In the genomic region with DNA sequence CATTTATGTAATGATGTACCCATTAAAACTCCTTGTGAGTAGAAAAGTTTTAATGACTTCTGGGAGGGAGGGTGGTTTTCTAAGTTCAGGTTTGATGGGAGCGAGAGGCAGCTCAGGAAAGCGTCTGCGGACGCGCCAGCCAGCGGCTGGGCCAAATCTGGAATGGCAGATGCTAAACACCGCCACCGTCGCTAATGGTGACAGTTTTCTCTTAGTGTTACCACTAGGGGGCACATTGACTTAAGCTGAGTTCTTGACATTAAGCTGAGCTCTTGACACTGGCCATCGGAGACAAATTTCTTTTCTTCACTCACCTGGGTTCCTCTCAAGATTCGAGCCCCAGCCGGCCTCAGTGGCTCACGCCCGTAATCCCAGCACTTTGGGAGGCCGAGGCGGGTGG, we compare ENCODE assay signal across 8 cellular contexts.
DNase-seq lines count a peak whose midpoint lies in the region; TF ChIP-seq lines count a peak whose summit lies in the region.

No MANE protein-coding gene starts in this region.

- no peaks in the 10 kb centered on the region for H4K20me1 ChIP-seq in OCI-LY1 (ENCODE audit: insufficient read depth, low read length)

- H3K27ac ChIP-seq in OCI-LY1 (ENCODE audit: low read depth, low read length, poor library complexity, severe bottlenecking) (no peak overlapping the region), epithelial cell of prostate (peak overlapping the region; percentile 75)

- no peaks in the 10 kb centered on the region for H3K79me2 ChIP-seq in OCI-LY1 (ENCODE audit: insufficient read depth, low read length)

- H3K36me3 ChIP-seq in OCI-LY1 (ENCODE audit: insufficient read depth, low read length) = peaks cover 12% of the 10 kb centered on the region

- H3K4me2 ChIP-seq in OCI-LY1 (ENCODE audit: low read length) = no peak overlapping the region

- H3K9me2 ChIP-seq in OCI-LY1 (ENCODE audit: low read depth, low read length) = no peaks in the 10 kb centered on the region

- no peak overlapping the region for H2AFZ ChIP-seq in OCI-LY1 (ENCODE audit: low read length)

- DNase-seq in activated CD8-positive, alpha-beta memory T cell treated with anti-CD3 and anti-CD28 coated beads, Interleukin-2, amount 50 U/mL, for 48 hours = peak; percentile 57
- no peak for DNase-seq in activated CD8-positive, alpha-beta memory T cell treated with anti-CD3 and anti-CD28 coated beads, Interleukin-2, amount 50 U/mL, for 4 hours
- DNase-seq in epithelial cell of prostate (ENCODE audit: low read depth, low spot score) = no peak
- no peak for DNase-seq in retinal pigment epithelial cell (ENCODE audit: low read depth)
- DNase-seq in DMS79 (lab: John Stamatoyannopoulos, UW) = no peak
- no peak for DNase-seq in NK-92 (lab: John Stamatoyannopoulos, UW; ENCODE audit: unreplicated experiment)
- DNase-seq in amygdala (lab: John Stamatoyannopoulos, UW) = no peak

- TF ChIP-seq CTCF in OCI-LY1 (IDR thresholded peaks at IDR 0.05; ENCODE audit: low read length) = peak; percentile 56
- peak; percentile 44 for TF ChIP-seq CTCF in retinal pigment epithelial cell (conservative IDR thresholded peaks at IDR 0.05; ENCODE audit: low read depth, low read length)

- H3K9ac ChIP-seq in OCI-LY1 (ENCODE audit: low read length) = no peak overlapping the region

- H3F3A ChIP-seq in OCI-LY1 (ENCODE audit: insufficient read depth, low read length) = no peaks in the 10 kb centered on the region

- no peaks in the 10 kb centered on the region for H3K4me1 ChIP-seq in OCI-LY1 (ENCODE audit: insufficient read depth, low read length, severe bottlenecking)

- H3K4me3 ChIP-seq in OCI-LY1 (ENCODE audit: low read depth, low read length, poor library complexity, severe bottlenecking) (no peak overlapping the region), retinal pigment epithelial cell (ENCODE audit: low read length) (no peak overlapping the region)

- no peaks in the 10 kb centered on the region for H3K9me3 ChIP-seq in OCI-LY1 (ENCODE audit: low read length)

- no peaks in the 10 kb centered on the region for H3K27me3 ChIP-seq in OCI-LY1 (ENCODE audit: insufficient read depth, low read length)
